1 cellular context compared by ENCODE assay signal in the genomic region with DNA sequence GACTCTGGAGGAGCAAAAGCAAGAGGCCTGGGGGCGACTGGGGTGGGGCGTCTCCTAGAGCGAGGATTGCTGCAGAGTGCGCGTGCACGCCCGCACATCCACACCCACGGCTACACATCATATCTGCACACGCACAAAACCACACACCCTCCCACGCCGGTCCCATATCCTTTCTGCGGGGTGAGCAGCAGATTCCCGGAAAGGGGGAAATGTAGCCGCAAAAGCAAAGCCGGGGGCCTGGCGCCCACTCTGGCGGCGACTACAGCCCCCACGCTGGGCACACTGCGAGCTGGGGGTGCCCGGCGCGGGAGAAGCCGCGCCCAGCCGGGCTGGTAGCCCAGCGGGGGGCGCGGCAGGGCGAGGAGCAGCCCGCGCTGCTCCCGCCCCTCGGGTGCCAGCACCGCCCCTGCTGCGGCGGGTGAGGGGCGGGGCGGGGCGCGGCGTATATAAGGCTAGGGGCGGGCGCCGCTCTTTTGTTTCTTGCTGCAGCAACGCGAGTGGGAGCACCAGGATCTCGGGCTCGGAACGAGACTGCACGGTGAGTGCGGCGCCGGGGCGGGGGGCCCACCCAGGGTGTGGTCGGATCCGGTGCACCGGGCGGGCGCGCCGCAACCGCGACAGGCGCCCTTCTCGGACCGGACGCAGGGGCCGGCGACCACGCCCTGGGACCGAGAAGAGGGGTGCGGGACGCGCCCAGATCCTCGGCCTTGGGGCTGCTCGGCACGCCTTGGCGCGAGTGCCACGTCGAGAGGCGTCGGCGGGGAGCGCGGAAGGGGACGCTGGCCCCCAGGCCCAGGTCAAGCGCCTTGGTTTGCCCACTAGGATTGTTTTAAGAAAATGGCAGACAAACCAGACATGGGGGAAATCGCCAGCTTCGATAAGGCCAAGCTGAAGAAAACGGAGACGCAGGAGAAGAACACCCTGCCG.
TF ChIP-seq lines count a peak whose summit lies in the region.

Gene TMSB10, plus strand, starts transcription at position 476 of the 927 bp plus-strand sequence.

TF ChIP-seq in K562, 482 proteins besides CTCF, POLR2A, EP300 and RAD21 (continued from another document and continues in another):
- TF ChIP-seq NFIC (IDR thresholded peaks at IDR 0.05) (peak; percentile 45), GTF2A2 (tag; IDR thresholded peaks at IDR 0.05) (peak; percentile 94), HOMEZ (CRISPR knock-in tag; IDR thresholded peaks at IDR 0.05) (no peak), BRD4 (IDR thresholded peaks at IDR 0.05) (no peak), POLR3G (IDR thresholded peaks at IDR 0.05; ENCODE audit: extremely low read depth, insufficient read length, insufficient replicate concordance) (no peak), ZNF644 (tag; IDR thresholded peaks at IDR 0.05; ENCODE audit: low read depth) (no peak), FOS (IDR thresholded peaks at IDR 0.05; ENCODE audit: extremely low read depth, insufficient read length) (no peak), MTA2 (IDR thresholded peaks at IDR 0.05; ENCODE audit: low read depth) (no peak), RBM14 (IDR thresholded peaks at IDR 0.05; ENCODE audit: borderline replicate concordance, insufficient read depth, low read depth, low read length) (no peak), MBD1 (CRISPR knock-in tag; IDR thresholded peaks at IDR 0.05) (no peak), ZNF184 (CRISPR knock-in tag; IDR thresholded peaks at IDR 0.05) (no peak), SRF (CRISPR knock-in tag; IDR thresholded peaks at IDR 0.05) (0 out of 4 replicates have a peak, but pooled peaks of 1 of the 2 experiments have one; percentile 14), CBFB (CRISPR knock-in tag; IDR thresholded peaks at IDR 0.05) (0 out of 2 replicates have a peak, but pooled peaks have one; percentile 25), MAFF (IDR thresholded peaks at IDR 0.05; ENCODE audit: low read length) (no peak), NFIX (CRISPR knock-in tag; IDR thresholded peaks at IDR 0.05; ENCODE audit: low read depth) (no peak), SP1 (CRISPR knock-in tag; IDR thresholded peaks at IDR 0.05) (no peak; the same call in 1 of the 2 replicates), ZNF76 (CRISPR knock-in tag; IDR thresholded peaks at IDR 0.05; ENCODE audit: borderline replicate concordance) (no peak), ZFPM2 (CRISPR knock-in tag; IDR thresholded peaks at IDR 0.05) (no peak), U2AF1 (optimal IDR thresholded peaks at IDR 0.05; ENCODE audit: low read depth, low read length) (peak; percentile 75), CEBPG (CRISPR knock-in tag; IDR thresholded peaks at IDR 0.05) (no peak), CEBPG (tag; conservative IDR thresholded peaks at IDR 0.05 in 1 of 2, IDR thresholded peaks at IDR 0.05 in 1 of 2) (no peak), NCOA1 (IDR thresholded peaks at IDR 0.05; ENCODE audit: low read depth) (no peak), TAL1 (IDR thresholded peaks at IDR 0.05) (no peak), CBFA2T3 (IDR thresholded peaks at IDR 0.05) (peak; percentile 48), MCM5 (IDR thresholded peaks at IDR 0.05; ENCODE audit: low read depth) (no peak), ZNF239 (CRISPR knock-in tag; IDR thresholded peaks at IDR 0.05) (no peak), SMARCC2 (IDR thresholded peaks at IDR 0.05; ENCODE audit: low read depth) (peak; percentile 34; the same call in 1 of the 2 replicates), ARNT (IDR thresholded peaks at IDR 0.05) (no peak), PRPF4 (IDR thresholded peaks at IDR 0.05; ENCODE audit: insufficient read depth, low read depth, low read length, poor library complexity, severe bottlenecking) (no peak), SNAPC5 (CRISPR knock-in tag; IDR thresholded peaks at IDR 0.05) (no peak), RBM34 (IDR thresholded peaks at IDR 0.05; ENCODE audit: borderline replicate concordance, insufficient read depth, low read length) (0 out of 2 replicates have a peak, but pooled peaks have one; percentile 50), EWSR1 (IDR thresholded peaks at IDR 0.05; ENCODE audit: borderline replicate concordance, low read depth, partially characterized antibody) (no peak), RBFOX2 (IDR thresholded peaks at IDR 0.05; ENCODE audit: low read depth, low read length) (peak; percentile 94), BHLHE40 (IDR thresholded peaks at IDR 0.05; ENCODE audit: low read length) (peak; percentile 83), NFYB (IDR thresholded peaks at IDR 0.05; ENCODE audit: extremely low read depth, insufficient read length) (no peak)
- TF ChIP-seq, protein P1, sequence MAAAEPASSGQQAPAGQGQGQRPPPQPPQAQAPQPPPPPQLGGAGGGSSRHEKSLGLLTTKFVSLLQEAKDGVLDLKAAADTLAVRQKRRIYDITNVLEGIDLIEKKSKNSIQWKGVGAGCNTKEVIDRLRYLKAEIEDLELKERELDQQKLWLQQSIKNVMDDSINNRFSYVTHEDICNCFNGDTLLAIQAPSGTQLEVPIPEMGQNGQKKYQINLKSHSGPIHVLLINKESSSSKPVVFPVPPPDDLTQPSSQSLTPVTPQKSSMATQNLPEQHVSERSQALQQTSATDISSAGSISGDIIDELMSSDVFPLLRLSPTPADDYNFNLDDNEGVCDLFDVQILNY (CRISPR knock-in tag; IDR thresholded peaks at IDR 0.05): no peak
- TF ChIP-seq, protein P2, sequence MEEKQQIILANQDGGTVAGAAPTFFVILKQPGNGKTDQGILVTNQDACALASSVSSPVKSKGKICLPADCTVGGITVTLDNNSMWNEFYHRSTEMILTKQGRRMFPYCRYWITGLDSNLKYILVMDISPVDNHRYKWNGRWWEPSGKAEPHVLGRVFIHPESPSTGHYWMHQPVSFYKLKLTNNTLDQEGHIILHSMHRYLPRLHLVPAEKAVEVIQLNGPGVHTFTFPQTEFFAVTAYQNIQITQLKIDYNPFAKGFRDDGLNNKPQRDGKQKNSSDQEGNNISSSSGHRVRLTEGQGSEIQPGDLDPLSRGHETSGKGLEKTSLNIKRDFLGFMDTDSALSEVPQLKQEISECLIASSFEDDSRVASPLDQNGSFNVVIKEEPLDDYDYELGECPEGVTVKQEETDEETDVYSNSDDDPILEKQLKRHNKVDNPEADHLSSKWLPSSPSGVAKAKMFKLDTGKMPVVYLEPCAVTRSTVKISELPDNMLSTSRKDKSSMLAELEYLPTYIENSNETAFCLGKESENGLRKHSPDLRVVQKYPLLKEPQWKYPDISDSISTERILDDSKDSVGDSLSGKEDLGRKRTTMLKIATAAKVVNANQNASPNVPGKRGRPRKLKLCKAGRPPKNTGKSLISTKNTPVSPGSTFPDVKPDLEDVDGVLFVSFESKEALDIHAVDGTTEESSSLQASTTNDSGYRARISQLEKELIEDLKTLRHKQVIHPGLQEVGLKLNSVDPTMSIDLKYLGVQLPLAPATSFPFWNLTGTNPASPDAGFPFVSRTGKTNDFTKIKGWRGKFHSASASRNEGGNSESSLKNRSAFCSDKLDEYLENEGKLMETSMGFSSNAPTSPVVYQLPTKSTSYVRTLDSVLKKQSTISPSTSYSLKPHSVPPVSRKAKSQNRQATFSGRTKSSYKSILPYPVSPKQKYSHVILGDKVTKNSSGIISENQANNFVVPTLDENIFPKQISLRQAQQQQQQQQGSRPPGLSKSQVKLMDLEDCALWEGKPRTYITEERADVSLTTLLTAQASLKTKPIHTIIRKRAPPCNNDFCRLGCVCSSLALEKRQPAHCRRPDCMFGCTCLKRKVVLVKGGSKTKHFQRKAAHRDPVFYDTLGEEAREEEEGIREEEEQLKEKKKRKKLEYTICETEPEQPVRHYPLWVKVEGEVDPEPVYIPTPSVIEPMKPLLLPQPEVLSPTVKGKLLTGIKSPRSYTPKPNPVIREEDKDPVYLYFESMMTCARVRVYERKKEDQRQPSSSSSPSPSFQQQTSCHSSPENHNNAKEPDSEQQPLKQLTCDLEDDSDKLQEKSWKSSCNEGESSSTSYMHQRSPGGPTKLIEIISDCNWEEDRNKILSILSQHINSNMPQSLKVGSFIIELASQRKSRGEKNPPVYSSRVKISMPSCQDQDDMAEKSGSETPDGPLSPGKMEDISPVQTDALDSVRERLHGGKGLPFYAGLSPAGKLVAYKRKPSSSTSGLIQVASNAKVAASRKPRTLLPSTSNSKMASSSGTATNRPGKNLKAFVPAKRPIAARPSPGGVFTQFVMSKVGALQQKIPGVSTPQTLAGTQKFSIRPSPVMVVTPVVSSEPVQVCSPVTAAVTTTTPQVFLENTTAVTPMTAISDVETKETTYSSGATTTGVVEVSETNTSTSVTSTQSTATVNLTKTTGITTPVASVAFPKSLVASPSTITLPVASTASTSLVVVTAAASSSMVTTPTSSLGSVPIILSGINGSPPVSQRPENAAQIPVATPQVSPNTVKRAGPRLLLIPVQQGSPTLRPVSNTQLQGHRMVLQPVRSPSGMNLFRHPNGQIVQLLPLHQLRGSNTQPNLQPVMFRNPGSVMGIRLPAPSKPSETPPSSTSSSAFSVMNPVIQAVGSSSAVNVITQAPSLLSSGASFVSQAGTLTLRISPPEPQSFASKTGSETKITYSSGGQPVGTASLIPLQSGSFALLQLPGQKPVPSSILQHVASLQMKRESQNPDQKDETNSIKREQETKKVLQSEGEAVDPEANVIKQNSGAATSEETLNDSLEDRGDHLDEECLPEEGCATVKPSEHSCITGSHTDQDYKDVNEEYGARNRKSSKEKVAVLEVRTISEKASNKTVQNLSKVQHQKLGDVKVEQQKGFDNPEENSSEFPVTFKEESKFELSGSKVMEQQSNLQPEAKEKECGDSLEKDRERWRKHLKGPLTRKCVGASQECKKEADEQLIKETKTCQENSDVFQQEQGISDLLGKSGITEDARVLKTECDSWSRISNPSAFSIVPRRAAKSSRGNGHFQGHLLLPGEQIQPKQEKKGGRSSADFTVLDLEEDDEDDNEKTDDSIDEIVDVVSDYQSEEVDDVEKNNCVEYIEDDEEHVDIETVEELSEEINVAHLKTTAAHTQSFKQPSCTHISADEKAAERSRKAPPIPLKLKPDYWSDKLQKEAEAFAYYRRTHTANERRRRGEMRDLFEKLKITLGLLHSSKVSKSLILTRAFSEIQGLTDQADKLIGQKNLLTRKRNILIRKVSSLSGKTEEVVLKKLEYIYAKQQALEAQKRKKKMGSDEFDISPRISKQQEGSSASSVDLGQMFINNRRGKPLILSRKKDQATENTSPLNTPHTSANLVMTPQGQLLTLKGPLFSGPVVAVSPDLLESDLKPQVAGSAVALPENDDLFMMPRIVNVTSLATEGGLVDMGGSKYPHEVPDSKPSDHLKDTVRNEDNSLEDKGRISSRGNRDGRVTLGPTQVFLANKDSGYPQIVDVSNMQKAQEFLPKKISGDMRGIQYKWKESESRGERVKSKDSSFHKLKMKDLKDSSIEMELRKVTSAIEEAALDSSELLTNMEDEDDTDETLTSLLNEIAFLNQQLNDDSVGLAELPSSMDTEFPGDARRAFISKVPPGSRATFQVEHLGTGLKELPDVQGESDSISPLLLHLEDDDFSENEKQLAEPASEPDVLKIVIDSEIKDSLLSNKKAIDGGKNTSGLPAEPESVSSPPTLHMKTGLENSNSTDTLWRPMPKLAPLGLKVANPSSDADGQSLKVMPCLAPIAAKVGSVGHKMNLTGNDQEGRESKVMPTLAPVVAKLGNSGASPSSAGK (IDR thresholded peaks at IDR 0.05): no peak
- TF ChIP-seq, protein P3, sequence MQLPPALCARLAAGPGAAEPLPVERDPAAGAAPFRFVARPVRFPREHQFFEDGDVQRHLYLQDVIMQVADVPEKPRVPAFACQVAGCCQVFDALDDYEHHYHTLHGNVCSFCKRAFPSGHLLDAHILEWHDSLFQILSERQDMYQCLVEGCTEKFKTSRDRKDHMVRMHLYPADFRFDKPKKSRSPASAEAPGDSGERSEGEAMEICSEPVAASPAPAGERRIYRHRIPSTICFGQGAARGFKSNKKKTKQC (CRISPR knock-in tag; IDR thresholded peaks at IDR 0.05): peak; percentile 57; the same call in 1 of the 2 replicates
- TF ChIP-seq, protein P4, sequence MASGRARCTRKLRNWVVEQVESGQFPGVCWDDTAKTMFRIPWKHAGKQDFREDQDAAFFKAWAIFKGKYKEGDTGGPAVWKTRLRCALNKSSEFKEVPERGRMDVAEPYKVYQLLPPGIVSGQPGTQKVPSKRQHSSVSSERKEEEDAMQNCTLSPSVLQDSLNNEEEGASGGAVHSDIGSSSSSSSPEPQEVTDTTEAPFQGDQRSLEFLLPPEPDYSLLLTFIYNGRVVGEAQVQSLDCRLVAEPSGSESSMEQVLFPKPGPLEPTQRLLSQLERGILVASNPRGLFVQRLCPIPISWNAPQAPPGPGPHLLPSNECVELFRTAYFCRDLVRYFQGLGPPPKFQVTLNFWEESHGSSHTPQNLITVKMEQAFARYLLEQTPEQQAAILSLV (tag; IDR thresholded peaks at IDR 0.05): no peak
